16 cellular contexts compared by ENCODE assay signal in the genomic region with DNA sequence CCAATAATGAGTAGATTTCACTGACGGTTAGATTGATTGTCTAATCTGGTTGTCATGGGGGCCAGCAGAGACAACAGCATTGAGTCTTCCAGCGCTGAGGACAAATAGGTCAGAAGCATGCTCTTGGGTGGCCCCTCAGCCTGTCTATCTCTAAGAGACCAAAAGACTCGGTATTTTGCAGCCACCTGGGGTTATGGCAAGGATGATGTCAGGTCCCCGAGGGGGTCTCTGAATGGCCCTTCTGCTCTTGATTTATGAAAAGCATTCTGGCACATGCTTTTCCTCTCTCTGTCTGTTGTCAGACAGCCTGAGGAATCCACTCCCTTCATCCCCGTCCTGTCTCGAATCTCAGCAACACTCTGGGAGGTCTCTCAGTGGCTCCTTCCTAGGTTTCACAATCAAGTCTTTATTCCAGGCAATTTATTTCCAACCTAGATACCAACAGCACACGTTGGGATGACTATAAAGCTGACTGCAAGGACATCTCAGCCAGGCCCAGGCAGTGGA.
A peak's percentile ranks its signal among the peaks of the same experiment; 100 is the strongest.
DNase-seq lines count a peak whose midpoint lies in the region; ATAC-seq and TF ChIP-seq lines count a peak whose summit lies in the region.
"Had no signal": no experiment of that assay in that cellular context is flagged by ENCODE, and none has a peak within 500 bp of the region (broad histone marks: within the 10 kb centered on the region; RNA-seq: fewer than 3 reads in every experiment).

No MANE protein-coding gene starts in this region.

- ATAC-seq in right cardiac atrium (peak; percentile 27 to 33), left ventricle myocardium superior (no peak), gastroesophageal sphincter (peak; percentile 50), aorta (ENCODE audit: low FRiP score) (peak; percentile 16), GM19328 (IDR thresholded peaks at IDR 0.05; ENCODE audit: unreplicated experiment) (no peak), HG03139 (IDR thresholded peaks at IDR 0.05; ENCODE audit: unreplicated experiment) (no peak)
- ATAC-seq: CD8-positive, alpha-beta T cell; HCT116 had no signal

- 43% methylated on average over 7 of the region's 7 CpGs for WGBS in right cardiac atrium
- WGBS in gastroesophageal sphincter (ENCODE audit: low coverage in 1 of 2), 2 donors: 67 to 68% methylated on average over 3 to 5 of the region's 7 CpGs
- WGBS in aorta, 2 donors: 73 to 78% methylated on average over 7 of the region's 7 CpGs

- H3K27me3 ChIP-seq in right cardiac atrium (ENCODE audit: control insufficient read depth, insufficient read depth) (no peaks in the 10 kb centered on the region), gastroesophageal sphincter (no peaks in the 10 kb centered on the region), neural progenitor cell (no peaks in the 10 kb centered on the region), aorta (ENCODE audit: control insufficient read depth in 1 of 2, insufficient read depth in 2 of 2, low read length in 1 of 2) (no peaks in the 10 kb centered on the region)
- H3K27me3 ChIP-seq: SJSA1 had no signal

- TF ChIP-seq POLR2A in gastroesophageal sphincter (IDR thresholded peaks at IDR 0.05): no peak

- TF ChIP-seq EP300 in gastroesophageal sphincter (IDR thresholded peaks at IDR 0.05): no peak

- no peaks in the 10 kb centered on the region for H3K36me3 Mint-ChIP-seq in neural progenitor cell
- no peaks in the 10 kb centered on the region for H3K36me3 Mint-ChIP-seq in CD14-positive monocyte
- H3K36me3 Mint-ChIP-seq: CD8-positive, alpha-beta T cell; IgD-negative memory B cell had no signal

- no peaks in the 10 kb centered on the region for H3K9me3 Mint-ChIP-seq in neural progenitor cell
- H3K9me3 Mint-ChIP-seq in CD14-positive monocyte: peaks cover 0 to 2% (median 0%) of the 10 kb centered on the region in 7 donors
- H3K9me3 Mint-ChIP-seq: CD8-positive, alpha-beta T cell had no signal

- H3K9ac ChIP-seq in neural progenitor cell: no peak overlapping the region

- H3K4me3 ChIP-seq in right cardiac atrium (ENCODE audit: low read length) (no peak overlapping the region), gastroesophageal sphincter (no peak overlapping the region), neural progenitor cell (no peak overlapping the region), aorta (ENCODE audit: low read length in 2 of 2) (no peak overlapping the region)
- H3K4me3 ChIP-seq: SJSA1 had no signal

- no peak for TF ChIP-seq CTCF in gastroesophageal sphincter (IDR thresholded peaks at IDR 0.05)
- TF ChIP-seq CTCF in neural progenitor cell (IDR thresholded peaks at IDR 0.05): no peak
- TF ChIP-seq CTCF in CD14-positive monocyte (IDR thresholded peaks at IDR 0.05): no peak

- no peak overlapping the region for H3K4me2 ChIP-seq in neural progenitor cell

- H3K36me3 ChIP-seq in gastroesophageal sphincter (no peaks in the 10 kb centered on the region), neural progenitor cell (no peaks in the 10 kb centered on the region), aorta (ENCODE audit: control insufficient read depth in 1 of 2, insufficient read depth in 2 of 2, low read length in 1 of 2) (no peaks in the 10 kb centered on the region)
- H3K36me3 ChIP-seq: SJSA1 had no signal

- H3K27ac ChIP-seq in right cardiac atrium (ENCODE audit: low read length): no peak overlapping the region
- no peak overlapping the region for H3K27ac ChIP-seq in gastroesophageal sphincter
- H3K27ac ChIP-seq in neural progenitor cell: no peak overlapping the region
- H3K27ac ChIP-seq in aorta (ENCODE audit: low read depth in 1 of 2, low read length in 2 of 2): no peak overlapping the region
- H3K27ac ChIP-seq: RWPE1, SJSA1 had no signal

- H3K9me3 ChIP-seq in right cardiac atrium (ENCODE audit: control insufficient read depth, low read length) (no peaks in the 10 kb centered on the region), gastroesophageal sphincter (no peaks in the 10 kb centered on the region), neural progenitor cell (ENCODE audit: low read depth) (no peaks in the 10 kb centered on the region), aorta (ENCODE audit: control insufficient read depth, low read length) (no peaks in the 10 kb centered on the region)
- H3K9me3 ChIP-seq: SJSA1 had no signal

- peaks cover 48% of the 10 kb centered on the region for H3F3A ChIP-seq in neural progenitor cell (ENCODE audit: low read depth)

- H3K4me1 ChIP-seq in right cardiac atrium (ENCODE audit: control insufficient read depth, insufficient read depth, low read length): peaks cover 3% of the 10 kb centered on the region
- H3K4me1 ChIP-seq in gastroesophageal sphincter: no peaks in the 10 kb centered on the region
- peaks cover 57% of the 10 kb centered on the region for H3K4me1 ChIP-seq in neural progenitor cell
- no peaks in the 10 kb centered on the region for H3K4me1 ChIP-seq in aorta (ENCODE audit: control insufficient read depth in 1 of 2, insufficient read depth in 2 of 2, low read length in 2 of 2)
- H3K4me1 ChIP-seq: SJSA1 had no signal

- no peak overlapping the region for H2AFZ ChIP-seq in neural progenitor cell (replicated peaks)

- H3K27ac Mint-ChIP-seq in neural progenitor cell (peak overlapping the region; percentile 25), CD14-positive monocyte (peak overlapping the region in 1 of 7 donors; percentile 91)
- H3K27ac Mint-ChIP-seq: CD8-positive, alpha-beta T cell; IgD-negative memory B cell had no signal

- DNase-seq in right cardiac atrium (no peak), left ventricle myocardium superior (no peak), neural progenitor cell (ENCODE audit: low spot score) (no peak), aorta (no peak), CD14-positive monocyte (ENCODE audit: low spot score) (no peak)
- DNase-seq: CD8-positive, alpha-beta T cell; GOT3; NCI-H1694; NK-92 treated with Interleukin-12 subunit alpha and Interleukin-12 subunit beta, amount 100 ng/mL, for 24 hours had no signal

- H3K27me3 Mint-ChIP-seq in neural progenitor cell (ENCODE audit: insufficient read depth, low read depth) (no peaks in the 10 kb centered on the region), CD14-positive monocyte (ENCODE audit: low read depth in 3 of 3) (peaks cover 0 to 9% (median 2%) of the 10 kb centered on the region in 3 donors)
- H3K27me3 Mint-ChIP-seq: IgD-negative memory B cell had no signal

- intact Hi-C loops in right cardiac atrium (cut with DNase I): no loop called here
- intact Hi-C loops in left ventricle myocardium superior (cut with micrococcal nuclease): no loop called here
- intact Hi-C loops in aorta (cut with DNase I): no loop called here
- intact Hi-C loops in CD14-positive monocyte (cut with micrococcal nuclease): no loop called here

- H3K79me2 ChIP-seq in neural progenitor cell (ENCODE audit: low read depth): peaks cover 29% of the 10 kb centered on the region

- H3K4me3 Mint-ChIP-seq in neural progenitor cell (no peak overlapping the region), CD14-positive monocyte (no peak overlapping the region)
- H3K4me3 Mint-ChIP-seq: CD8-positive, alpha-beta T cell; IgD-negative memory B cell had no signal

- H4K20me1 ChIP-seq in neural progenitor cell (ENCODE audit: low read depth): no peaks in the 10 kb centered on the region

- peaks cover 40% of the 10 kb centered on the region for H3K4me1 Mint-ChIP-seq in neural progenitor cell
- peaks cover 48% of the 10 kb centered on the region for H3K4me1 Mint-ChIP-seq in CD14-positive monocyte
- H3K4me1 Mint-ChIP-seq: IgD-negative memory B cell had no signal

Comparison
In these comparisons a context has a peak if more than half of its experiments do, and no peak if none do; other contexts are left out.
1. ATAC-seq: peak in right cardiac atrium (2 of 2), gastroesophageal sphincter (single experiment) and aorta (single experiment); none in left ventricle myocardium superior (single experiment), GM19328 (single experiment) and HG03139 (single experiment).